ENCODE assay signal across 24 cellular contexts in the genomic region with DNA sequence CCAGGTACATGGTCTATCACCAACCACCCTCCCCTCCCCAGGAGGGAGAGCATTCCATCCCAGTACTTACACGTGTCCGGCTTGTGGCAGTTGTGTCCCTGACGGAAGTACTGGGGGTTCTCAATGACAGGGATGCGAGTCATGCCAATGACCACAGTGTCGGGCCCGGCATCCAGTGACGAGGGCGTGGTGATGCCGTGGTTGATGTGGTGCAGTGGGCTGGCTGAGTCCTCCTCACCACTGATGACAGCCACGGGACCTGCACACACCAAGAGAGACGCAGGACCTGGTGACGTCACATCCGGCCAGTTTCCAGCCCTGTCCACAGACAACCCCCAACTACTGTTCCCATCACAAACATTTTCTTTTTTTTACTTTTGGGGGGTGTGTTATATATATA.
A peak's percentile ranks its signal among the peaks of the same experiment; 100 is the strongest.
DNase-seq lines count a peak whose midpoint lies in the region; ATAC-seq lines count a peak whose summit lies in the region.
"Had no signal": no experiment of that assay in that cellular context is flagged by ENCODE, and none has a peak within 500 bp of the region (broad histone marks: within the 10 kb centered on the region; RNA-seq: fewer than 3 reads in every experiment).

No MANE protein-coding gene starts in this region.

- H3K4me1 ChIP-seq in neuronal stem cell (ENCODE audit: control insufficient read depth in 2 of 2, insufficient read depth in 1 of 2, low read depth in 1 of 2, low read length in 2 of 2) = peaks cover 0 to 8% of the 10 kb centered on the region in 2 donors
- no peaks in the 10 kb centered on the region for H3K4me1 ChIP-seq in effector memory CD4-positive, alpha-beta T cell (ENCODE audit: control insufficient read depth, insufficient read depth, low read length, poor library complexity, severe bottlenecking)
- H3K4me1 ChIP-seq: body of pancreas, Peyer's patch, SJSA1, uterus had no signal

- H3K9me3 ChIP-seq in neuronal stem cell (replicated peaks in 1 of 2; ENCODE audit: control insufficient read depth in 2 of 2, insufficient read depth in 1 of 2, low read depth in 1 of 2, low read length in 2 of 2) = peaks cover 0 to 5% of the 10 kb centered on the region in 2 donors
- no peaks in the 10 kb centered on the region for H3K9me3 ChIP-seq in effector memory CD4-positive, alpha-beta T cell (ENCODE audit: control insufficient read depth, low read length)
- H3K9me3 ChIP-seq: body of pancreas, Peyer's patch, SJSA1, testis, uterus had no signal

- no peak overlapping the region for H2BK120ac ChIP-seq in neuronal stem cell (ENCODE audit: low read depth, low read length)

- peak overlapping the region; percentile 9 for H3K23ac ChIP-seq in neuronal stem cell (ENCODE audit: low read depth, low read length, poor library complexity)

- no peak overlapping the region for H3K4ac ChIP-seq in neuronal stem cell (ENCODE audit: low read length)

- no peak overlapping the region for H3K4me2 ChIP-seq in neuronal stem cell (ENCODE audit: insufficient read depth, low read length, poor library complexity, severe bottlenecking)

- no peak overlapping the region for H2AK5ac ChIP-seq in neuronal stem cell (ENCODE audit: low read depth, low read length)

- H3K4me3 ChIP-seq in neuronal stem cell (ENCODE audit: low read length in 2 of 2) = peak overlapping the region in 1 of 2 donors; percentile 50
- H3K4me3 ChIP-seq in effector memory CD4-positive, alpha-beta T cell (ENCODE audit: insufficient read depth, low read depth, low read length, poor library complexity, severe bottlenecking) = no peak overlapping the region
- H3K4me3 ChIP-seq: body of pancreas, Peyer's patch, SJSA1, testis, uterus had no signal

- no peak overlapping the region for H4K91ac ChIP-seq in neuronal stem cell (ENCODE audit: low read depth, low read length, poor library complexity)

- H3K9ac ChIP-seq in neuronal stem cell (ENCODE audit: low read depth, low read length, poor library complexity) = no peak overlapping the region

- H3K79me1 ChIP-seq in neuronal stem cell (ENCODE audit: low read depth, low read length) = no peaks in the 10 kb centered on the region

- H2BK5ac ChIP-seq in neuronal stem cell (ENCODE audit: low read length) = no peak overlapping the region

- no peak overlapping the region for H3K14ac ChIP-seq in neuronal stem cell (ENCODE audit: low read length)

- H3K18ac ChIP-seq in neuronal stem cell (ENCODE audit: low read length) = no peak overlapping the region

- H3K27ac ChIP-seq in neuronal stem cell (replicated peaks; ENCODE audit: low read length) = no peak overlapping the region
- H3K27ac ChIP-seq in effector memory CD4-positive, alpha-beta T cell (ENCODE audit: insufficient read depth, low read length, poor library complexity, severe bottlenecking) = no peak overlapping the region
- H3K27ac ChIP-seq: body of pancreas, Peyer's patch, SJSA1, testis, uterus had no signal

- DNase-seq in ELR (ENCODE audit: low read depth) (peak; percentile 75), HK-2 (ENCODE audit: unreplicated experiment) (peak; percentile 16), T1000 (lab: John Stamatoyannopoulos, UW) (peak; percentile 50), neuronal stem cell (ENCODE audit: low spot score) (no peak)
- DNase-seq in activated T-cell treated with anti-CD3 and anti-CD28 coated beads, Interleukin-2, amount 50 U/mL, for 1 hour = no peak
- no peak for DNase-seq in effector memory CD4-positive, alpha-beta T cell
- DNase-seq: activated CD8-positive, alpha-beta T cell treated with anti-CD3 and anti-CD28 coated beads for 36 hours; activated effector memory CD4-positive, alpha-beta T cell treated with anti-CD3 and anti-CD28 coated beads, Interleukin-2, amount 50 U/mL, for 16 hours; body of pancreas; CD4-positive, CD25-positive, alpha-beta regulatory T cell; cerebellar nuclear complex; immature natural killer cell; mesenchymal stem cell; naive thymus-derived CD4-positive, alpha-beta T cell; NCI-H2029 treated with DMSO at 0.1 percent for 48 hours; NCI-H526 treated with DMSO at 0.1 percent for 48 hours; occipital lobe; Peyer's patch; stimulated activated naive CD8-positive, alpha-beta T cell treated with anti-CD3 and anti-CD28 coated beads, Interleukin-15, Interleukin-2, amounts not matched to agents 100 U/mL and 50 U/mL, for 24 hours; testis; uterus had no signal

- H2BK15ac ChIP-seq in neuronal stem cell (ENCODE audit: low read length) = no peak overlapping the region

- H2BK12ac ChIP-seq in neuronal stem cell (ENCODE audit: low read length) = no peak overlapping the region

- H3K36me3 ChIP-seq in neuronal stem cell (replicated peaks in 1 of 2; ENCODE audit: control insufficient read depth in 2 of 2, insufficient read depth in 2 of 2, low read length in 2 of 2) = no peaks in the 10 kb centered on the region
- no peaks in the 10 kb centered on the region for H3K36me3 ChIP-seq in effector memory CD4-positive, alpha-beta T cell (ENCODE audit: control insufficient read depth, insufficient read depth, low read length)
- H3K36me3 ChIP-seq: Peyer's patch, SJSA1, uterus had no signal

- ATAC-seq in GM21526 (IDR thresholded peaks at IDR 0.05; ENCODE audit: low FRiP score, unreplicated experiment) = no peak
- ATAC-seq: activated CD8-positive, alpha-beta T cell treated with anti-CD3 and anti-CD28 coated beads for 36 hours; body of pancreas; left lobe of liver; naive thymus-derived CD4-positive, alpha-beta T cell; stimulated activated naive CD8-positive, alpha-beta T cell treated with anti-CD3 and anti-CD28 coated beads, Interleukin-15, Interleukin-2, amounts not matched to agents 100 U/mL and 50 U/mL, for 24 hours had no signal

- no peak overlapping the region for H4K8ac ChIP-seq in neuronal stem cell (ENCODE audit: low read depth, low read length)

- WGBS in neuronal stem cell (ENCODE audit: extremely low coverage in 2 of 2, insufficient read length in 2 of 2, insufficient replicate concordance in 1 of 2), 2 donors = no CpG with 5 or more reads among the region's 13 CpGs

- H3K27me3 ChIP-seq in neuronal stem cell (ENCODE audit: control insufficient read depth in 3 of 3, insufficient read depth in 3 of 3, low read depth in 1 of 3, low read length in 3 of 3) = no peaks in the 10 kb centered on the region
- no peaks in the 10 kb centered on the region for H3K27me3 ChIP-seq in effector memory CD4-positive, alpha-beta T cell (replicated peaks; ENCODE audit: control insufficient read depth, insufficient read depth, low read length, poor library complexity, severe bottlenecking)
- H3K27me3 ChIP-seq: body of pancreas, Peyer's patch, SJSA1, testis, uterus had no signal

- H2AFZ ChIP-seq in neuronal stem cell (ENCODE audit: low read length) = no peak overlapping the region

Comparison
In these comparisons a context has a peak if more than half of its experiments do, and no peak if none do; other contexts are left out.
1. DNase-seq: peak in ELR (single experiment), HK-2 (single experiment) and T1000 (single experiment); none in neuronal stem cell (single experiment), activated T-cell treated with anti-CD3 and anti-CD28 coated beads, Interleukin-2, amount 50 U/mL, for 1 hour (single experiment) and effector memory CD4-positive, alpha-beta T cell (0 of 3).